Comparison of ENCODE assay signal across 1 cellular context in the genomic region with DNA sequence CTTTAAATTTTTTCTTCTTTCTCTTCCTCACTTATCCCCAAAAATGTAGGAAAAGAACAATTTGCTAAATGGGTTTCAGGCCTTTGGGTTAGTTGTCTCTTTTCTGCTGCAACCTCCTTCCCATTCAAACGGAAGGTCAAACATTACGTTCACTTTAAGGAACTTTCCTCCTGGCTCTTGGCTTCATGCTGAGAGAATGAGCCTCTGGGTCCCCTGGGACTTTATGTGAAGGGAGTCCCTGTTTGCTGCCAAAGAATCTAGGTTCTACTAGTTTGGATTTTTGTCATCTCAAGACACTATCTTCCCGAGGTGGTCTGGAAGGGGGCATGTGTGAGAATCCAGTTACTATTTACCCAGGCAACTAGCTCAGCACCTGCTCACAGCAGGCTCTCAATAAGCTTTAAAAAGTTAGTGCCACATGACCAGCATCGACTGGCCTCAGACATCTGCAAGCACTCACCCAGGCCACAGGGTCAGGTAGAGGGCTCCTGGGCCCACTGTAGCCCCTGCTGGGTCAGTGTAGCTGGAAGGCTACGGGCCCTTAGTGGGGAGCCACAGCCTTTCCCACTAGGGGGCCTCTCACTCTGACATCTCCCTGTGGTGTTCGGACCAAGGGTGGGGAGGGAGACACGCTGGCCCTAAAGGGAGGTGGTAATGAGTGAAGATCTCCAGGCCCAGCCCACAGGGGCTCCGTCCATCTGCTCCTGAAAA.
TF ChIP-seq lines count a peak whose summit lies in the region.

No MANE protein-coding gene starts in this region.

TF ChIP-seq in Ishikawa, 13 proteins besides CTCF, POLR2A, EP300 and RAD21 (continued from another document):
- TF ChIP-seq REST (IDR thresholded peaks at IDR 0.05; ENCODE audit: low read depth) (no peak), TEAD4 (IDR thresholded peaks at IDR 0.05) (no peak), CREB1 (IDR thresholded peaks at IDR 0.05; ENCODE audit: low read depth) (no peak), TCF12 (IDR thresholded peaks at IDR 0.05; ENCODE audit: low read depth) (no peak)
- TF ChIP-seq, protein P1, sequence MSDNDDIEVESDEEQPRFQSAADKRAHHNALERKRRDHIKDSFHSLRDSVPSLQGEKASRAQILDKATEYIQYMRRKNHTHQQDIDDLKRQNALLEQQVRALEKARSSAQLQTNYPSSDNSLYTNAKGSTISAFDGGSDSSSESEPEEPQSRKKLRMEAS (IDR thresholded peaks at IDR 0.05) = no peak
